Comparison of ENCODE assay signal across 22 cellular contexts in the genomic region with DNA sequence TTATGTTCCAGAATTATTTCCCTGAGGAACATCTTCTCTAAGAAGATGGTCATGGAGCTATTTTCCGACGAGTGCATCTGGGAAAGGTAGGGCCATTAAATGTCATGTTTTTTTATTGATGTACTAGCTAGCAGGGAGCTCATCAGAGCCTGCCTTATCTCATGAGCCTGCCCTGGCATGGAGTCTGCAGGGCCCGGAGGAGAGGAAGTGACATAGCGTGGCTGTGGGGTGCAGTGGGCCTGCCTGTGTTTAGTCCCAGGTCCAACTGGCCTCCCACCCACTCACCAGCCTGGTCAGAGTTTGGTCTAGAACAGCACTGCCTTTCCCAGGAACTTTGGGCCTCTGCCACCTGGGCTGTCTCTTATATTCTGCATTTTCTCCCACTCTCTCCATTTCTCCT.
"Had no signal": no experiment of that assay in that cellular context is flagged by ENCODE, and none has a peak within 500 bp of the region (broad histone marks: within the 10 kb centered on the region; RNA-seq: fewer than 3 reads in every experiment).

No MANE protein-coding gene starts in this region.

- H3K27ac Mint-ChIP-seq: activated CD4-positive, alpha-beta memory T cell treated with anti-CD3 and anti-CD28 coated beads for 36 hours; activated naive CD4-positive, alpha-beta T cell treated with anti-CD3 and anti-CD28 coated beads, Interleukin-2, amount 50 U/mL, for 24 hours had no signal

- H3K9me3 ChIP-seq: esophagus squamous epithelium, gastroesophageal sphincter, heart left ventricle, mucosa of descending colon, upper lobe of left lung had no signal

- H3K9me3 Mint-ChIP-seq: activated CD4-positive, alpha-beta memory T cell treated with anti-CD3 and anti-CD28 coated beads for 36 hours; activated naive CD4-positive, alpha-beta T cell treated with anti-CD3 and anti-CD28 coated beads, Interleukin-2, amount 50 U/mL, for 24 hours; neural crest cell had no signal

- H3K4me1 Mint-ChIP-seq: activated naive CD4-positive, alpha-beta T cell treated with anti-CD3 and anti-CD28 coated beads, Interleukin-2, amount 50 U/mL, for 24 hours had no signal

- H3K36me3 ChIP-seq: brain microvascular endothelial cell, esophagus squamous epithelium, gastroesophageal sphincter, heart left ventricle, upper lobe of left lung had no signal

- H3K27me3 Mint-ChIP-seq: activated CD4-positive, alpha-beta memory T cell treated with anti-CD3 and anti-CD28 coated beads for 36 hours; activated naive CD4-positive, alpha-beta T cell treated with anti-CD3 and anti-CD28 coated beads, Interleukin-2, amount 50 U/mL, for 24 hours had no signal

- H3K4me1 ChIP-seq: upper lobe of left lung had no signal

- ATAC-seq: gastroesophageal sphincter, heart left ventricle, left colon, mucosa of descending colon, sciatic nerve had no signal

- H3K4me3 ChIP-seq: dorsolateral prefrontal cortex, esophagus squamous epithelium, gastroesophageal sphincter, heart left ventricle, mucosa of descending colon, smooth muscle cell, upper lobe of left lung had no signal

- H3K4me2 ChIP-seq: smooth muscle cell had no signal

- H3K36me3 Mint-ChIP-seq: activated CD4-positive, alpha-beta memory T cell treated with anti-CD3 and anti-CD28 coated beads for 36 hours had no signal

- H3K27ac ChIP-seq: brain microvascular endothelial cell, esophagus squamous epithelium, gastroesophageal sphincter, heart left ventricle, upper lobe of left lung had no signal

- H3K27me3 ChIP-seq: brain microvascular endothelial cell, dorsolateral prefrontal cortex, esophagus squamous epithelium, gastroesophageal sphincter, heart left ventricle, upper lobe of left lung had no signal

- DNase-seq: activated CD4-positive, alpha-beta memory T cell treated with anti-CD3 and anti-CD28 coated beads for 36 hours; activated CD4-positive, alpha-beta T cell treated with anti-CD3 and anti-CD28 coated beads for 4 hours; activated CD4-positive, CD25-positive, alpha-beta regulatory T cell; activated gamma-delta T cell; aorta; brain microvascular endothelial cell; caudate nucleus; dorsolateral prefrontal cortex; esophagus squamous epithelium; heart left ventricle; left colon; mesenchymal stem cell; mucosa of descending colon; stimulated activated CD4-positive, alpha-beta T cell treated with anti-CD3 and anti-CD28 coated beads, Interleukin-4, amount 100 ng/mL, for 1 hour; stimulated activated naive CD4-positive, alpha-beta T cell treated with Interleukin-2 at 50 U/mL for 16 hours; T-helper 1 cell; upper lobe of left lung had no signal

- H3K4me3 Mint-ChIP-seq: activated CD4-positive, alpha-beta memory T cell treated with anti-CD3 and anti-CD28 coated beads for 36 hours; activated naive CD4-positive, alpha-beta T cell treated with anti-CD3 and anti-CD28 coated beads, Interleukin-2, amount 50 U/mL, for 24 hours; neural crest cell had no signal
